ENCODE assay signal across 9 cellular contexts in genomic region chr3:48598323-48599076, GRCh38. TPM values are rescaled to one million over a fixed set of nuclear protein-coding genes. Genes with fewer than 3 reads are reported as not detected.
DNase-seq lines count a peak whose midpoint lies in the region; ATAC-seq and TF ChIP-seq lines count a peak whose summit lies in the region.
"Had no signal": no experiment of that assay in that cellular context is flagged by ENCODE, and none has a peak within 500 bp of the region (broad histone marks: within the 10 kb centered on the region; RNA-seq: fewer than 3 reads in every experiment).

No MANE protein-coding gene starts in this region.

- H3K9ac ChIP-seq in rectal smooth muscle tissue (ENCODE audit: low read length), result no peak overlapping the region

- H3K27ac ChIP-seq in foreskin keratinocyte (peak overlapping the region; percentile 95), rectal smooth muscle tissue (ENCODE audit: low read depth, low read length) (peak overlapping the region; percentile 72)
- H3K27ac ChIP-seq: body of pancreas had no signal

- peaks cover 47% of the 10 kb centered on the region for H3K36me3 ChIP-seq in rectal smooth muscle tissue (ENCODE audit: control insufficient read depth, insufficient read depth, low read length)

- peak; percentile 34 for DNase-seq in Caki2 (ENCODE audit: low read depth)
- DNase-seq in SW480 (ENCODE audit: low spot score), result peak; percentile 26
- DNase-seq in foreskin keratinocyte, result peak; percentile 98 to 99
- no peak for DNase-seq in NOMO-1 treated with DMSO at 0.1 percent for 48 hours (lab: John Stamatoyannopoulos, UW; ENCODE audit: unreplicated experiment)
- no peak for DNase-seq in activated effector memory CD4-positive, alpha-beta T cell treated with anti-CD3 and anti-CD28 coated beads, Interleukin-2, amount 50 U/mL, for 16 hours
- DNase-seq in NCI-H1092 (lab: John Stamatoyannopoulos, UW), result no peak

- TF ChIP-seq CTCF in foreskin keratinocyte (conservative IDR thresholded peaks at IDR 0.05), result peak; percentile 6

- no peak overlapping the region for H3K4me3 ChIP-seq in rectal smooth muscle tissue (ENCODE audit: low read length)
- H3K4me3 ChIP-seq: body of pancreas had no signal

- ATAC-seq in foreskin keratinocyte (peak; percentile 62), GM18870 (IDR thresholded peaks at IDR 0.05; ENCODE audit: unreplicated experiment) (no peak)
- ATAC-seq: body of pancreas had no signal

- H3K4me1 ChIP-seq in foreskin keratinocyte (peaks cover 22% of the 10 kb centered on the region), rectal smooth muscle tissue (ENCODE audit: control insufficient read depth, insufficient read depth, low read length) (peaks cover 22% of the 10 kb centered on the region)

- H3K27me3 ChIP-seq in foreskin keratinocyte (no peaks in the 10 kb centered on the region), rectal smooth muscle tissue (ENCODE audit: control insufficient read depth, insufficient read depth, low read length) (peaks cover under 1% of the 10 kb centered on the region)
- H3K27me3 ChIP-seq: body of pancreas had no signal

- in situ Hi-C loops in Caki2 (cut with HindIII; ENCODE audit: low pct_unique_long_range_greater_than_20kb, low sequenced_read_pairs), result no loop called here

RNA-seq across cellular contexts. Expression of gene COL7A1, which starts 3.4 kb away (rescaled TPM):
- total RNA-seq in Caki2 (2014; rRNA removed; shearing (Covaris generic); ENCODE audit: low replicate concordance), result 72.6 and 84.9 TPM in 2 replicates
- 306 and 607 TPM in 2 replicates for total RNA-seq in foreskin keratinocyte
- 306 and 665 TPM in 2 replicates for polyA plus RNA-seq in foreskin keratinocyte

RNA-seq across cellular contexts. Expression of gene UQCRC1, which starts 10.9 kb away (rescaled TPM):
- 232 and 416 TPM in 2 replicates for total RNA-seq in Caki2 (2014; rRNA removed; shearing (Covaris generic); ENCODE audit: low replicate concordance)
- 400 and 414 TPM in 2 replicates for total RNA-seq in foreskin keratinocyte
- 369 and 377 TPM in 2 replicates for polyA plus RNA-seq in foreskin keratinocyte

RNA-seq across cellular contexts. Expression of gene TMEM89, which starts 23.1 kb away (rescaled TPM):
- not detected in 2 replicates for total RNA-seq in Caki2 (2014; rRNA removed; shearing (Covaris generic); ENCODE audit: low replicate concordance)
- total RNA-seq in foreskin keratinocyte, result 0.25 TPM in 1 of 2 replicates, not detected in the other
- polyA plus RNA-seq in foreskin keratinocyte, result 0.08 TPM in 1 of 2 replicates, not detected in the other
- total RNA-seq: body of pancreas had no signal

RNA-seq across cellular contexts. Expression of gene UCN2, which starts 34.9 kb away (rescaled TPM):
- total RNA-seq in Caki2 (2014; rRNA removed; shearing (Covaris generic); ENCODE audit: low replicate concordance), result 0.52 and 1.2 TPM in 2 replicates
- total RNA-seq in foreskin keratinocyte, result 18.8 and 35.4 TPM in 2 replicates
- 18.9 and 26.5 TPM in 2 replicates for polyA plus RNA-seq in foreskin keratinocyte
- total RNA-seq: body of pancreas had no signal

RNA-seq across cellular contexts. Expression of gene SLC26A6, which starts 36.8 kb away (rescaled TPM):
- 12.8 and 14.8 TPM in 2 replicates for total RNA-seq in Caki2 (2014; rRNA removed; shearing (Covaris generic); ENCODE audit: low replicate concordance)
- 34.5 and 42.9 TPM in 2 replicates for total RNA-seq in foreskin keratinocyte
- 32.1 and 34.2 TPM in 2 replicates for polyA plus RNA-seq in foreskin keratinocyte

Comparison
In these comparisons a context has a peak if more than half of its experiments do, and no peak if none do; other contexts are left out.
1. DNase-seq: peak in Caki2 (single experiment), SW480 (single experiment) and foreskin keratinocyte (2 of 2); none in NOMO-1 treated with DMSO at 0.1 percent for 48 hours (single experiment), activated effector memory CD4-positive, alpha-beta T cell treated with anti-CD3 and anti-CD28 coated beads, Interleukin-2, amount 50 U/mL, for 16 hours (single experiment) and NCI-H1092 (single experiment).